9 cellular contexts compared by ENCODE assay signal in the genomic region with DNA sequence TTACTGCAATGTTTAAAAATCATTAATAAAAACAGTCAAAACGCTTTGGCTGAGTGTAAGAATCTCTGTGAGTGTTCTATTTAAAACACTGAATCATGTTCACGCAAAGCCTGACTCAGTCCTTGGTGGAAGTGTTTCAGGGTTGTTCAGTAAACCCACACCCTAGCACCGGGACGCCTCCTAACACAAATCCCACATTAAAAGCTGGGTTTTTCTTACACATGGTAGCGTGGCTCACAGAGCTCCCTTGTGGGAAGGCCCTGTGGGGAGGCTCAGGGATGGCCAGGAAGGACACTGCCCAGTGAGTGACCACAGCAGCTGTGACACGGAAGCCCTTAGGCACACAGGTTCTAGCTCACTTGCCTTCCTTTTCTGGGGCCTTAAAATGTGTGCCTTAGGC.
DNase-seq lines count a peak whose midpoint lies in the region; ATAC-seq, FAIRE-seq and TF ChIP-seq lines count a peak whose summit lies in the region.
"Had no signal": no experiment of that assay in that cellular context is flagged by ENCODE, and none has a peak within 500 bp of the region (broad histone marks: within the 10 kb centered on the region; RNA-seq: fewer than 3 reads in every experiment).

No MANE protein-coding gene starts in this region.

- POLR2A ChIA-PET in WTC11 (lab: Charles Lee): no interaction called here

- no peak overlapping the region for H3K27ac Mint-ChIP-seq in WTC11

- H3K27me3 Mint-ChIP-seq in WTC11 (ENCODE audit: low read depth): no peaks in the 10 kb centered on the region

- peaks cover 3 to 71% (median 57%) of the 10 kb centered on the region in 12 donors for H3K4me1 ChIP-seq in heart left ventricle
- H3K4me1 ChIP-seq in vagina: peaks cover 54% of the 10 kb centered on the region

- WGBS in heart left ventricle, 4 donors: 52 to 77% (median 59%) methylated on average over 6 of the region's 6 CpGs

- ATAC-seq in heart left ventricle: peak in 1 of 4 donors; percentile 4
- no peak for ATAC-seq in Right ventricle myocardium inferior
- no peak for ATAC-seq in WTC11

- H3K9me3 ChIP-seq in heart left ventricle (no peaks in the 10 kb centered on the region), vagina (no peaks in the 10 kb centered on the region)

- TF ChIP-seq POLR2A in heart left ventricle (IDR thresholded peaks at IDR 0.05) (no peak), vagina (IDR thresholded peaks at IDR 0.05) (no peak), GM12892 (IDR thresholded peaks at IDR 0.05; ENCODE audit: low read depth, low read length) (no peak)

- peaks cover 32% of the 10 kb centered on the region for H3K4me1 Mint-ChIP-seq in WTC11

- H3K4me3 ChIP-seq in heart left ventricle (no peak overlapping the region), vagina (no peak overlapping the region)

- H3K27ac ChIP-seq in heart left ventricle (peak overlapping the region in 11 of 12 donors; percentile 18 to 96 (median 89)), vagina (peak overlapping the region; percentile 87)

- no peaks in the 10 kb centered on the region for H3K27me3 ChIP-seq in heart left ventricle
- no peaks in the 10 kb centered on the region for H3K27me3 ChIP-seq in vagina

- DNase-seq in heart left ventricle (peak in 1 of 5 donors; percentile 23), Right ventricle myocardium inferior (ENCODE audit: missing footprints) (no peak), astrocyte of the hippocampus (ENCODE audit: low read depth, low spot score) (peak; percentile 76), myocyte (ENCODE audit: low read depth) (peak; percentile 95), vagina (ENCODE audit: extremely low spot score in 2 of 2) (no peak), WTC11 (ENCODE audit: low spot score) (no peak), germinal center (ENCODE audit: low spot score) (no peak), GM12892 (ENCODE audit: insufficient read length) (no peak)

- intact Hi-C loops in heart left ventricle (cut with DNase I) (no loop called here), Right ventricle myocardium inferior (cut with DNase I) (loop anchor here (10.0 kb wide), 1 partner anchor 766 kb away; no protein-coding TSS in a partner anchor), vagina (cut with DNase I) (no loop called here)

- no peaks in the 10 kb centered on the region for H3K9me3 Mint-ChIP-seq in WTC11

- no peaks in the 10 kb centered on the region for H3K36me3 Mint-ChIP-seq in WTC11

- no peak overlapping the region for H3K4me3 Mint-ChIP-seq in WTC11

- TF ChIP-seq CTCF in heart left ventricle (IDR thresholded peaks at IDR 0.05): no peak
- no peak for TF ChIP-seq CTCF in vagina (IDR thresholded peaks at IDR 0.05)
- TF ChIP-seq CTCF in WTC11 (IDR thresholded peaks at IDR 0.05): no peak

- H3K36me3 ChIP-seq in heart left ventricle (no peaks in the 10 kb centered on the region), vagina (no peaks in the 10 kb centered on the region)

- CTCF ChIA-PET in WTC11 (lab: Charles Lee): interaction anchor here (0.5 to 2.3 kb wide), 5 partner anchors 13 to 97 kb away, joined by 3 to 12 read pairs (median 6); no protein-coding TSS in a partner anchor

- FAIRE-seq in GM12892 (lab: Jason Lieb, UNC): no peak
- FAIRE-seq: D721Med had no signal

TF ChIP-seq in WTC11, 78 proteins besides CTCF, POLR2A, EP300 and RAD21:
- TF ChIP-seq NFYB (CRISPR knock-in tag; conservative IDR thresholded peaks at IDR 0.05; ENCODE audit: low read depth) (no peak), NFATC4 (CRISPR knock-in tag; IDR thresholded peaks at IDR 0.05) (no peak), HMGA2 (CRISPR knock-in tag; IDR thresholded peaks at IDR 0.05) (no peak), RORB (CRISPR knock-in tag; IDR thresholded peaks at IDR 0.05) (no peak), NR1H2 (CRISPR knock-in tag; IDR thresholded peaks at IDR 0.05) (no peak), NFE2L1 (CRISPR knock-in tag; IDR thresholded peaks at IDR 0.05) (no peak), SP1 (CRISPR knock-in tag; conservative IDR thresholded peaks at IDR 0.05) (no peak), ATF1 (CRISPR knock-in tag; IDR thresholded peaks at IDR 0.05) (no peak), PRRX2 (CRISPR knock-in tag; IDR thresholded peaks at IDR 0.05) (no peak)
- TF ChIP-seq, protein P1, sequence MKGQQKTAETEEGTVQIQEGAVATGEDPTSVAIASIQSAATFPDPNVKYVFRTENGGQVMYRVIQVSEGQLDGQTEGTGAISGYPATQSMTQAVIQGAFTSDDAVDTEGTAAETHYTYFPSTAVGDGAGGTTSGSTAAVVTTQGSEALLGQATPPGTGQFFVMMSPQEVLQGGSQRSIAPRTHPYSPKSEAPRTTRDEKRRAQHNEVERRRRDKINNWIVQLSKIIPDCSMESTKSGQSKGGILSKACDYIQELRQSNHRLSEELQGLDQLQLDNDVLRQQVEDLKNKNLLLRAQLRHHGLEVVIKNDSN (CRISPR knock-in tag; IDR thresholded peaks at IDR 0.05): no peak
- TF ChIP-seq, protein P2, sequence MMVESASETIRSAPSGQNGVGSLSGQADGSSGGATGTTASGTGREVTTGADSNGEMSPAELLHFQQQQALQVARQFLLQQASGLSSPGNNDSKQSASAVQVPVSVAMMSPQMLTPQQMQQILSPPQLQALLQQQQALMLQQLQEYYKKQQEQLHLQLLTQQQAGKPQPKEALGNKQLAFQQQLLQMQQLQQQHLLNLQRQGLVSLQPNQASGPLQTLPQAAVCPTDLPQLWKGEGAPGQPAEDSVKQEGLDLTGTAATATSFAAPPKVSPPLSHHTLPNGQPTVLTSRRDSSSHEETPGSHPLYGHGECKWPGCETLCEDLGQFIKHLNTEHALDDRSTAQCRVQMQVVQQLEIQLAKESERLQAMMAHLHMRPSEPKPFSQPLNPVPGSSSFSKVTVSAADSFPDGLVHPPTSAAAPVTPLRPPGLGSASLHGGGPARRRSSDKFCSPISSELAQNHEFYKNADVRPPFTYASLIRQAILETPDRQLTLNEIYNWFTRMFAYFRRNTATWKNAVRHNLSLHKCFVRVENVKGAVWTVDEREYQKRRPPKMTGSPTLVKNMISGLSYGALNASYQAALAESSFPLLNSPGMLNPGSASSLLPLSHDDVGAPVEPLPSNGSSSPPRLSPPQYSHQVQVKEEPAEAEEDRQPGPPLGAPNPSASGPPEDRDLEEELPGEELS (CRISPR knock-in tag; IDR thresholded peaks at IDR 0.05): no peak
- TF ChIP-seq, protein P3, sequence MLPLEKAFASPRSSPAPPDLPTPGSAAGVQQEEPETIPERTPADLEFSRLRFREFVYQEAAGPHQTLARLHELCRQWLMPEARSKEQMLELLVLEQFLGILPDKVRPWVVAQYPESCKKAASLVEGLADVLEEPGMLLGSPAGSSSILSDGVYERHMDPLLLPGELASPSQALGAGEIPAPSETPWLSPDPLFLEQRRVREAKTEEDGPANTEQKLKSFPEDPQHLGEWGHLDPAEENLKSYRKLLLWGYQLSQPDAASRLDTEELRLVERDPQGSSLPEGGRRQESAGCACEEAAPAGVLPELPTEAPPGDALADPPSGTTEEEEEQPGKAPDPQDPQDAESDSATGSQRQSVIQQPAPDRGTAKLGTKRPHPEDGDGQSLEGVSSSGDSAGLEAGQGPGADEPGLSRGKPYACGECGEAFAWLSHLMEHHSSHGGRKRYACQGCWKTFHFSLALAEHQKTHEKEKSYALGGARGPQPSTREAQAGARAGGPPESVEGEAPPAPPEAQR (CRISPR knock-in tag; IDR thresholded peaks at IDR 0.05): no peak

Comparison
In these comparisons a context has a peak if more than half of its experiments do, and no peak if none do; other contexts are left out.
1. DNase-seq: peak in astrocyte of the hippocampus (single experiment) and myocyte (single experiment); none in Right ventricle myocardium inferior (single experiment), vagina (0 of 2), WTC11 (single experiment), germinal center (single experiment) and GM12892 (single experiment).